30 cellular contexts compared by ENCODE assay signal in the genomic region with DNA sequence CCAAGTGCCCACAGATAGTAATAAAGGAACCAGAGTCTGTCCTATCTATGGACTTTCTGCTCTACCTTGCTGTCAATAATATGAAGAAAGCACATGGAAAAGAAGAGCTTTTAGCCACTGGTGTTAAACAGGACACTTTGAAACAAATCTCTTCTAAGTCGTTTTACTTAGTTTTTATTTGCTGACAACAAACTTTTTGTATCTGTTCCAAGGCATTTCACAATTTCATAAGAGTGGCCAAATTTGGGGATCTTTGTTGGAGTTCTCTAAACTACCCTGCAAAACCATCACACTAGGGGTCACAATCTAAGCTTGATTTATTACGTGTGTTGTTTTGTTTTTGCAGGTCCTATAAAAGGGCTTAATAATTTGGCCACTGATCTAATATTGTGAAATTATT. TPM values are rescaled to one million over a fixed set of nuclear protein-coding genes. Genes with fewer than 3 reads are reported as not detected.
"Had no signal": no experiment of that assay in that cellular context is flagged by ENCODE, and none has a peak within 500 bp of the region (broad histone marks: within the 10 kb centered on the region; RNA-seq: fewer than 3 reads in every experiment).

No MANE protein-coding gene starts in this region.

- H3K27me3 Mint-ChIP-seq: activated naive CD8-positive, alpha-beta T cell treated with anti-CD3 and anti-CD28 coated beads, Interleukin-2, amount 50 U/mL, for 24 hours; T-helper 17 cell had no signal

- H3K4me3 Mint-ChIP-seq: activated CD8-positive, alpha-beta T cell treated with anti-CD3 and anti-CD28 coated beads, Interleukin-2, amount 10 ng/mL, durations not matched to agents 7 days and 5 days; activated naive CD8-positive, alpha-beta T cell treated with anti-CD3 and anti-CD28 coated beads, Interleukin-2, amount 50 U/mL, for 24 hours; brain; T-helper 17 cell; WTC11 had no signal

- ATAC-seq: activated CD8-positive, alpha-beta T cell treated with anti-CD3 and anti-CD28 coated beads, Interleukin-2, amount 10 ng/mL, durations not matched to agents 7 days and 5 days; activated naive CD4-positive, alpha-beta T cell treated with anti-CD3 and anti-CD28 coated beads, Interleukin-2, amount 50 U/mL, for 72 hours; activated naive CD8-positive, alpha-beta T cell treated with anti-CD3 and anti-CD28 coated beads, Interleukin-2, amount 50 U/mL, for 24 hours; Panc1; T-helper 17 cell; WTC11 had no signal

- H3K27ac Mint-ChIP-seq: activated CD8-positive, alpha-beta T cell treated with anti-CD3 and anti-CD28 coated beads, Interleukin-2, amount 10 ng/mL, durations not matched to agents 7 days and 5 days; activated naive CD4-positive, alpha-beta T cell treated with anti-CD3 and anti-CD28 coated beads, Interleukin-2, amount 50 U/mL, for 72 hours; activated naive CD8-positive, alpha-beta T cell treated with anti-CD3 and anti-CD28 coated beads, Interleukin-2, amount 50 U/mL, for 24 hours; T-helper 17 cell; WTC11 had no signal

- DNase-seq: activated CD4-positive, alpha-beta T cell treated with anti-CD3 and anti-CD28 coated beads for 48 hours; activated CD4-positive, alpha-beta T cell treated with anti-CD3 and anti-CD28 coated beads, Interleukin-2, amount 50 U/mL, for 4 hours; activated CD4-positive, CD25-positive, alpha-beta regulatory T cell treated with anti-CD3 and anti-CD28 coated beads, Interleukin-2, amount 50 U/mL, for 72 hours; activated CD8-positive, alpha-beta memory T cell treated with anti-CD3 and anti-CD28 coated beads, Interleukin-2, amount 50 U/mL, for 48 hours; activated CD8-positive, alpha-beta T cell treated with anti-CD3 and anti-CD28 coated beads, Interleukin-2, amount 10 ng/mL, durations not matched to agents 7 days and 5 days; activated naive CD8-positive, alpha-beta T cell treated with anti-CD3 and anti-CD28 coated beads, Interleukin-2, amount 50 U/mL, for 24 hours; activated T-cell treated with anti-CD3 and anti-CD28 coated beads, Interleukin-2, amount 50 U/mL, for 1 hour; amniotic stem cell; NCI-H1092 treated with DMSO at 0.1 percent for 48 hours; NCI-H1417 treated with DMSO at 0.1 percent for 48 hours; NCI-H1694; NCI-H2029; NCI-H2107; NCI-H2171 treated with DMSO at 0.1 percent for 48 hours; NCI-H226; NCI-H526; NCI-H774; OCI-M1; RPMI8226; SHP77 treated with DMSO at 0.1 percent for 48 hours; T-helper 17 cell; T-helper 9 cell had no signal

- FAIRE-seq: astrocyte had no signal

- H3K27ac ChIP-seq: KMS-11 had no signal

- H3K4me1 Mint-ChIP-seq: activated naive CD8-positive, alpha-beta T cell treated with anti-CD3 and anti-CD28 coated beads, Interleukin-2, amount 50 U/mL, for 24 hours; T-helper 17 cell had no signal

RNA-seq across cellular contexts. Expression of a gene that starts 54.4 kb away (rescaled TPM):
- total RNA-seq: activated CD8-positive, alpha-beta T cell treated with anti-CD3 and anti-CD28 coated beads, Interleukin-2, amount 10 ng/mL, durations not matched to agents 7 days and 5 days; activated naive CD4-positive, alpha-beta T cell treated with anti-CD3 and anti-CD28 coated beads, Interleukin-2, amount 50 U/mL, for 72 hours; NCI-H460; SK-MEL-5; T-helper 17 cell; WTC11 had no signal
